16 cellular contexts compared by ENCODE assay signal in genomic region chr20:14691994-14692393, GRCh38.
DNase-seq lines count a peak whose midpoint lies in the region; ATAC-seq, FAIRE-seq and TF ChIP-seq lines count a peak whose summit lies in the region.
"Had no signal": no experiment of that assay in that cellular context is flagged by ENCODE, and none has a peak within 500 bp of the region (broad histone marks: within the 10 kb centered on the region; RNA-seq: fewer than 3 reads in every experiment).

No MANE protein-coding gene starts in this region.

- H3K4me1 ChIP-seq in GM12878 (ENCODE audit: control insufficient read depth, insufficient read depth, low read length): no peaks in the 10 kb centered on the region
- H3K4me1 ChIP-seq: SJSA1 had no signal

- H3K9me3 ChIP-seq in GM12878 (replicated peaks; ENCODE audit: control insufficient read depth, insufficient read depth, low read length): no peaks in the 10 kb centered on the region; the same call in 2 of the 3 replicates
- H3K9me3 ChIP-seq: MG63, SJSA1 had no signal

- in situ Hi-C loops in GM12878 (cut with MboI): no loop called here

- CTCF ChIA-PET in GM12878 (lab: Yijun Ruan, JAX): interaction anchor here (1.2 kb wide), 1 partner anchor 10 kb away, joined by 3 read pairs; no protein-coding TSS in a partner anchor

- ATAC-seq in GM19043 (IDR thresholded peaks at IDR 0.05; ENCODE audit: low read depth, unreplicated experiment) (peak; percentile 60), GM21786 (IDR thresholded peaks at IDR 0.05; ENCODE audit: unreplicated experiment) (peak; percentile 65), GM12878 (peak; percentile 88)
- ATAC-seq: HCT116, HepG2 had no signal

- no peak overlapping the region for H3K27ac ChIP-seq in GM12878 (ENCODE audit: control insufficient read depth, insufficient read depth)
- H3K27ac ChIP-seq: C4-2B, KMS-11, SJSA1 had no signal

- no peaks in the 10 kb centered on the region for H3K79me2 ChIP-seq in GM12878 (ENCODE audit: control insufficient read depth, insufficient read depth, low read length)

- DNase-seq in GM12865 (ENCODE audit: low read depth): peak; percentile 53
- DNase-seq in GM12878 (ENCODE audit: low read depth, low spot score): no peak
- DNase-seq in DMS53 (lab: John Stamatoyannopoulos, UW): no peak
- DNase-seq in head of caudate nucleus: no peak
- no peak for DNase-seq in stimulated activated CD4-positive, alpha-beta T cell treated with anti-CD3 and anti-CD28 coated beads, Interleukin-4, amount 100 ng/mL, for 24 hours
- no peak for DNase-seq in NCI-H2171 (lab: John Stamatoyannopoulos, UW)
- DNase-seq: MG63, NCI-H1092 treated with DMSO at 0.1 percent for 48 hours, NCI-H1694 treated with DMSO at 0.1 percent for 48 hours had no signal

- H3K27me3 ChIP-seq in GM12878 (replicated peaks in 1 of 2; ENCODE audit: control insufficient read depth in 2 of 2, insufficient read depth in 2 of 2, low read length in 1 of 2): no peaks in the 10 kb centered on the region
- H3K27me3 ChIP-seq: MG63, SJSA1 had no signal

- intact Hi-C loops in GM12878 (cut with micrococcal nuclease; ENCODE audit: unreplicated experiment) (no loop called here), head of caudate nucleus (cut with DNase I) (no loop called here)

- no peak for TF ChIP-seq POLR2A in GM12878 (IDR thresholded peaks at IDR 0.05; ENCODE audit: low read depth, low read length)

- 21% methylated on average over 3 of the region's 3 CpGs for WGBS in GM12878 (ENCODE audit: insufficient coverage, insufficient replicate concordance, low lambda C conversion rate, missing lambda C conversion rate)

- H3K36me3 ChIP-seq in GM12878 (ENCODE audit: control insufficient read depth in 2 of 2, insufficient read depth in 2 of 2, low read length in 1 of 2): no peaks in the 10 kb centered on the region
- H3K36me3 ChIP-seq: MG63, SJSA1 had no signal

- FAIRE-seq in GM12878 (lab: Jason Lieb, UNC): peak; percentile 75
- FAIRE-seq: HepG2 had no signal

- no peak overlapping the region for H3K4me2 ChIP-seq in GM12878 (ENCODE audit: control insufficient read depth, insufficient read depth)
- H3K4me2 ChIP-seq: KMS-11 had no signal

- SMC1A ChIA-PET in GM12878 (lab: Charles Lee; ENCODE audit: uncharacterized antibody, unreplicated experiment): interaction anchor here (1.1 to 1.2 kb wide), 2 partner anchors 13 to 130 kb away, joined by 3 read pairs; no protein-coding TSS in a partner anchor

- no TSS peak for BruUV-seq in GM12878 (replicated peaks; lab: Mats Ljungman, UMichigan)

- POLR2A ChIA-PET in GM12878 (lab: Charles Lee): no interaction called here

- H2AFZ ChIP-seq in GM12878 (ENCODE audit: control insufficient read depth, low read depth, low read length): no peak overlapping the region

- TF ChIP-seq RAD21 in GM12878 (IDR thresholded peaks at IDR 0.05; ENCODE audit: insufficient read depth, low read depth, low read length): no peak

- TF ChIP-seq CTCF in GM12865 (IDR thresholded peaks at IDR 0.05; ENCODE audit: insufficient read depth, low read depth, low read length, missing control alignments): no peak
- TF ChIP-seq CTCF in GM12878 (IDR thresholded peaks at IDR 0.05 in 2 of 3, conservative IDR thresholded peaks at IDR 0.05 in 1 of 3; ENCODE audit: control insufficient read depth in 2 of 3, extremely low read depth in 1 of 3, insufficient read depth in 1 of 3, low read depth in 3 of 3, low read length in 3 of 3): no peak

- RAD21 ChIA-PET in GM12878 (lab: Charles Lee; ENCODE audit: unreplicated experiment): interaction anchor here (1.1 to 1.2 kb wide), 2 partner anchors 10 to 53 kb away, joined by 3 read pairs; no protein-coding TSS in a partner anchor

- TF ChIP-seq EP300 in GM12878 (IDR thresholded peaks at IDR 0.05; ENCODE audit: borderline replicate concordance in 1 of 2, control insufficient read depth in 1 of 2, low read depth in 2 of 2, low read length in 2 of 2): no peak

- no peak overlapping the region for H3K4me3 ChIP-seq in GM12865 (ENCODE audit: low read depth, low read length)
- H3K4me3 ChIP-seq in GM12878: no peak overlapping the region
- H3K4me3 ChIP-seq: MG63, SJSA1 had no signal

- H3K9ac ChIP-seq in GM12878 (ENCODE audit: control insufficient read depth, insufficient read depth, low read length): no peak overlapping the region
- H3K9ac ChIP-seq: KMS-11 had no signal

- H4K20me1 ChIP-seq in GM12878 (ENCODE audit: control insufficient read depth, insufficient read depth): no peaks in the 10 kb centered on the region

TF ChIP-seq in GM12878, 131 proteins besides CTCF, POLR2A, EP300 and RAD21:
- peak; percentile 52 for TF ChIP-seq MEF2B (IDR thresholded peaks at IDR 0.05; ENCODE audit: partially characterized antibody, poor library complexity, severe bottlenecking)
- no peak for TF ChIP-seq SMARCA5 (IDR thresholded peaks at IDR 0.05)
- TF ChIP-seq IKZF2 (IDR thresholded peaks at IDR 0.05): peak in 1 of 2 experiments; percentile 35; a peak in 2 of 4 replicates
- TF ChIP-seq, protein P1, sequence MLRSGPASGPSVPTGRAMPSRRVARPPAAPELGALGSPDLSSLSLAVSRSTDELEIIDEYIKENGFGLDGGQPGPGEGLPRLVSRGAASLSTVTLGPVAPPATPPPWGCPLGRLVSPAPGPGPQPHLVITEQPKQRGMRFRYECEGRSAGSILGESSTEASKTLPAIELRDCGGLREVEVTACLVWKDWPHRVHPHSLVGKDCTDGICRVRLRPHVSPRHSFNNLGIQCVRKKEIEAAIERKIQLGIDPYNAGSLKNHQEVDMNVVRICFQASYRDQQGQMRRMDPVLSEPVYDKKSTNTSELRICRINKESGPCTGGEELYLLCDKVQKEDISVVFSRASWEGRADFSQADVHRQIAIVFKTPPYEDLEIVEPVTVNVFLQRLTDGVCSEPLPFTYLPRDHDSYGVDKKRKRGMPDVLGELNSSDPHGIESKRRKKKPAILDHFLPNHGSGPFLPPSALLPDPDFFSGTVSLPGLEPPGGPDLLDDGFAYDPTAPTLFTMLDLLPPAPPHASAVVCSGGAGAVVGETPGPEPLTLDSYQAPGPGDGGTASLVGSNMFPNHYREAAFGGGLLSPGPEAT (IDR thresholded peaks at IDR 0.05; ENCODE audit: low read depth): 0 out of 2 replicates have a peak, but pooled peaks have one; percentile 18
- peak; percentile 32; the same call in 1 of the 2 replicates for TF ChIP-seq MTA2 (IDR thresholded peaks at IDR 0.05; ENCODE audit: low read depth)
TF ChIP-seq in GM12878: peak in this region for 4.
